9 cellular contexts compared by ENCODE assay signal in genomic region chr10:119370046-119370770, GRCh38.
DNase-seq lines count a peak whose midpoint lies in the region; ATAC-seq and TF ChIP-seq lines count a peak whose summit lies in the region.
"Had no signal": no experiment of that assay in that cellular context is flagged by ENCODE, and none has a peak within 500 bp of the region (broad histone marks: within the 10 kb centered on the region; RNA-seq: fewer than 3 reads in every experiment).

No MANE protein-coding gene starts in this region.

- H3K9me2 ChIP-seq in DOHH2 (replicated peaks; ENCODE audit: control insufficient read depth, low read length) (no peaks in the 10 kb centered on the region), SK-N-SH (no peaks in the 10 kb centered on the region)

- H3K4me2 ChIP-seq in DOHH2 (ENCODE audit: low read length) (peak overlapping the region; percentile 77), SK-N-SH (peak overlapping the region; percentile 70; the same call in 1 of the 2 replicates)

- H3K9me3 ChIP-seq in DOHH2 (ENCODE audit: control insufficient read depth, insufficient read depth, low read length), result peaks cover 11% of the 10 kb centered on the region; the same call in 1 of the 2 replicates
- no peaks in the 10 kb centered on the region for H3K9me3 ChIP-seq in SK-N-SH
- no peaks in the 10 kb centered on the region for H3K9me3 ChIP-seq in sigmoid colon

- ATAC-seq in HG03520 (IDR thresholded peaks at IDR 0.05; ENCODE audit: unreplicated experiment) (no peak), HG03342 (IDR thresholded peaks at IDR 0.05; ENCODE audit: unreplicated experiment) (no peak)
- no peak for ATAC-seq in activated CD4-positive, CD25-positive, alpha-beta regulatory T cell treated with anti-CD3 and anti-CD28 coated beads, Interleukin-2, amount 50 U/mL, for 24 hours
- ATAC-seq: K562 had no signal

- POLR2A ChIA-PET in SK-N-SH (lab: Yijun Ruan, JAX), result interaction anchor here (0.6 kb wide), 1 partner anchor 167 kb away, joined by 3 read pairs; no protein-coding TSS in a partner anchor

- no peak overlapping the region for H2AFZ ChIP-seq in SK-N-SH (ENCODE audit: low read depth)

- H3K4me3 ChIP-seq in DOHH2 (ENCODE audit: low read length), result peak overlapping the region; percentile 51
- no peak overlapping the region for H3K4me3 ChIP-seq in SK-N-SH (ENCODE audit: low read depth in 2 of 2, low read length in 1 of 2)
- H3K4me3 ChIP-seq in sigmoid colon, result peak overlapping the region in 1 of 4 donors; percentile 6
- H3K4me3 ChIP-seq: K562 had no signal

- H3F3A ChIP-seq in DOHH2 (ENCODE audit: control insufficient read depth, insufficient read depth), result peaks cover 14% of the 10 kb centered on the region
- H3F3A ChIP-seq in SK-N-SH (replicated peaks; ENCODE audit: insufficient read depth), result peaks cover 2% of the 10 kb centered on the region

- peak overlapping the region; percentile 39 for H3K27ac ChIP-seq in DOHH2 (ENCODE audit: low read depth, low read length)
- H3K27ac ChIP-seq in SK-N-SH (ENCODE audit: low read depth in 2 of 2, low read length in 1 of 2), result peak overlapping the region in 1 of 2 experiments; percentile 71; a peak in 2 of 4 replicates
- peak overlapping the region; percentile 41 to 80 (median 52) for H3K27ac ChIP-seq in sigmoid colon

- H3K9ac ChIP-seq in SK-N-SH, result peak overlapping the region; percentile 12; the same call in 1 of the 2 replicates

- WGBS in SK-N-SH (ENCODE audit: low lambda C conversion rate), result 84% methylated on average over 17 of the region's 17 CpGs
- 49 to 77% methylated on average over 17 of the region's 17 CpGs for WGBS in sigmoid colon, 2 donors

- no peak for TF ChIP-seq POLR2A in sigmoid colon (IDR thresholded peaks at IDR 0.05)

- TF ChIP-seq EP300 in SK-N-SH (IDR thresholded peaks at IDR 0.05; ENCODE audit: borderline replicate concordance in 1 of 2, low read depth in 1 of 2, low read length in 1 of 2) (no peak), sigmoid colon (IDR thresholded peaks at IDR 0.05) (no peak)

- H3K27me3 ChIP-seq in DOHH2 (ENCODE audit: control insufficient read depth, low read length) (peaks cover 90% of the 10 kb centered on the region), SK-N-SH (ENCODE audit: insufficient read depth) (no peaks in the 10 kb centered on the region), sigmoid colon (no peaks in the 10 kb centered on the region)

- H3K36me3 ChIP-seq in DOHH2 (ENCODE audit: control insufficient read depth, low read length), result no peaks in the 10 kb centered on the region
- no peaks in the 10 kb centered on the region for H3K36me3 ChIP-seq in SK-N-SH (replicated peaks in 1 of 2; ENCODE audit: control insufficient read depth in 1 of 2, insufficient read depth in 2 of 2, low read length in 1 of 2)
- no peaks in the 10 kb centered on the region for H3K36me3 ChIP-seq in sigmoid colon

- DNase-seq in SK-N-SH (no peak), germinal center (ENCODE audit: low spot score) (peak; percentile 24), sigmoid colon (no peak), cerebellar cortex (ENCODE audit: low spot score) (no peak)

- no peak for TF ChIP-seq RAD21 in SK-N-SH (IDR thresholded peaks at IDR 0.05; ENCODE audit: low read length)

- no peak for TF ChIP-seq CTCF in DOHH2 (IDR thresholded peaks at IDR 0.05; ENCODE audit: low read depth, low read length, poor library complexity, severe bottlenecking)
- no peak for TF ChIP-seq CTCF in SK-N-SH (IDR thresholded peaks at IDR 0.05)
- no peak for TF ChIP-seq CTCF in sigmoid colon (IDR thresholded peaks at IDR 0.05)

- H3K79me2 ChIP-seq in DOHH2 (ENCODE audit: control insufficient read depth, low read length) (no peaks in the 10 kb centered on the region), SK-N-SH (ENCODE audit: insufficient read depth) (no peaks in the 10 kb centered on the region)

- H3K4me1 ChIP-seq in DOHH2 (ENCODE audit: control insufficient read depth, low read length) (peaks cover 67% of the 10 kb centered on the region), SK-N-SH (ENCODE audit: control insufficient read depth in 1 of 2, insufficient read depth in 2 of 2, low read depth in 1 of 2, low read length in 1 of 2) (peaks cover 10 to 52% of the 10 kb centered on the region in 2 experiments; a peak in 3 of 4 replicates), sigmoid colon (peaks cover 0 to 51% (median 41%) of the 10 kb centered on the region in 4 donors)

- CTCF ChIA-PET in SK-N-SH (lab: Yijun Ruan, JAX), result interaction anchor here (1.2 to 2.1 kb wide), 5 partner anchors 28 to 163 kb away, joined by 3 to 8 read pairs (median 4); partner anchors contain the start of gene GRK5

- intact Hi-C loops in sigmoid colon (cut with DNase I), result no loop called here

- H4K20me1 ChIP-seq in DOHH2 (ENCODE audit: control insufficient read depth, insufficient read depth, low read depth, low read length) (peaks cover 17% of the 10 kb centered on the region), SK-N-SH (ENCODE audit: insufficient read depth) (no peaks in the 10 kb centered on the region)

TF ChIP-seq in SK-N-SH, 30 proteins besides CTCF, POLR2A, EP300 and RAD21:
- TF ChIP-seq RXRA (IDR thresholded peaks at IDR 0.05; ENCODE audit: borderline replicate concordance, low read depth) (no peak), FOXM1 (IDR thresholded peaks at IDR 0.05; ENCODE audit: low read depth) (no peak), RCOR1 (IDR thresholded peaks at IDR 0.05; ENCODE audit: low read length) (no peak), ELF1 (IDR thresholded peaks at IDR 0.05) (no peak), GATA2 (CRISPR knock-in tag; IDR thresholded peaks at IDR 0.05) (no peak), SIN3A (IDR thresholded peaks at IDR 0.05; ENCODE audit: borderline replicate concordance, low read depth, low read length) (no peak), ZBTB33 (IDR thresholded peaks at IDR 0.05; ENCODE audit: borderline replicate concordance, low read depth) (no peak)
